Comparison of ENCODE assay signal across 1 cellular context in the genomic region with DNA sequence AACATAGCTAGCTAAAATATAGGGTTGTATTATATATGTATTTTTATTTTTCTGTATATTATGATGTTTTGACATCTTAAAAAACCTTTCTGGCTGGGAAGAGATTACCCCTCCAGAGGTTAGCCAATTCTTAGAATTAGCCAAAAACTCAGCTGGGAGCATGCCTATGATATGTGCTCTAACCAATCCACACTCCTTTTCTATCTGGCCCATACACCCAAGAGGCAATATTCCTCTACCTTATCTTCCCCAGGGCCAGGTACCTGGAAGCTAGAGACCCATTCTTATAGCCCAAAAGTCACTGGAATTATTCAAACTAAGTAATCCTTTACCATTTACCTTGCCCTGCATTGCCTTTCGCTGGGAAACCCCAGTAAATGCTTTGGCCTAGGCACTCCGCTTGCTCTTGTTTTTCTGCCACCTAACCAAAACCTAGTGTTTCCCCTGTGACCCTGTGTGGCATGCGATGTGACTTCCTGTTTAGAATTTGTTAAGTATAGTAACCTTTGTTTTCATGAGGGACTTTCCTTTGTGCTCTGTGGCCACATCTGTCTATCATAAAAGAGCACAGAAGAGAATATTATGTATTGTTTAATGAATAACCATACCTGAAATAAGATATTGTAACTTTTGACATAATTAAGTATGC.
TF ChIP-seq lines count a peak whose summit lies in the region.

No MANE protein-coding gene starts in this region.

TF ChIP-seq in WTC11, 78 proteins besides CTCF, POLR2A, EP300 and RAD21 (continued from another document):
- TF ChIP-seq, protein P1, sequence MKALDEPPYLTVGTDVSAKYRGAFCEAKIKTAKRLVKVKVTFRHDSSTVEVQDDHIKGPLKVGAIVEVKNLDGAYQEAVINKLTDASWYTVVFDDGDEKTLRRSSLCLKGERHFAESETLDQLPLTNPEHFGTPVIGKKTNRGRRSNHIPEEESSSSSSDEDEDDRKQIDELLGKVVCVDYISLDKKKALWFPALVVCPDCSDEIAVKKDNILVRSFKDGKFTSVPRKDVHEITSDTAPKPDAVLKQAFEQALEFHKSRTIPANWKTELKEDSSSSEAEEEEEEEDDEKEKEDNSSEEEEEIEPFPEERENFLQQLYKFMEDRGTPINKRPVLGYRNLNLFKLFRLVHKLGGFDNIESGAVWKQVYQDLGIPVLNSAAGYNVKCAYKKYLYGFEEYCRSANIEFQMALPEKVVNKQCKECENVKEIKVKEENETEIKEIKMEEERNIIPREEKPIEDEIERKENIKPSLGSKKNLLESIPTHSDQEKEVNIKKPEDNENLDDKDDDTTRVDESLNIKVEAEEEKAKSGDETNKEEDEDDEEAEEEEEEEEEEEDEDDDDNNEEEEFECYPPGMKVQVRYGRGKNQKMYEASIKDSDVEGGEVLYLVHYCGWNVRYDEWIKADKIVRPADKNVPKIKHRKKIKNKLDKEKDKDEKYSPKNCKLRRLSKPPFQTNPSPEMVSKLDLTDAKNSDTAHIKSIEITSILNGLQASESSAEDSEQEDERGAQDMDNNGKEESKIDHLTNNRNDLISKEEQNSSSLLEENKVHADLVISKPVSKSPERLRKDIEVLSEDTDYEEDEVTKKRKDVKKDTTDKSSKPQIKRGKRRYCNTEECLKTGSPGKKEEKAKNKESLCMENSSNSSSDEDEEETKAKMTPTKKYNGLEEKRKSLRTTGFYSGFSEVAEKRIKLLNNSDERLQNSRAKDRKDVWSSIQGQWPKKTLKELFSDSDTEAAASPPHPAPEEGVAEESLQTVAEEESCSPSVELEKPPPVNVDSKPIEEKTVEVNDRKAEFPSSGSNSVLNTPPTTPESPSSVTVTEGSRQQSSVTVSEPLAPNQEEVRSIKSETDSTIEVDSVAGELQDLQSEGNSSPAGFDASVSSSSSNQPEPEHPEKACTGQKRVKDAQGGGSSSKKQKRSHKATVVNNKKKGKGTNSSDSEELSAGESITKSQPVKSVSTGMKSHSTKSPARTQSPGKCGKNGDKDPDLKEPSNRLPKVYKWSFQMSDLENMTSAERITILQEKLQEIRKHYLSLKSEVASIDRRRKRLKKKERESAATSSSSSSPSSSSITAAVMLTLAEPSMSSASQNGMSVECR (CRISPR knock-in tag; IDR thresholded peaks at IDR 0.05; ENCODE audit: borderline replicate concordance): no peak
- no peak for TF ChIP-seq PRRX2 (CRISPR knock-in tag; IDR thresholded peaks at IDR 0.05)
